ENCODE assay signal across 16 cellular contexts in genomic region chrX:10172867-10173266, GRCh38. TPM values are rescaled to one million over a fixed set of nuclear protein-coding genes. Genes with fewer than 3 reads are reported as not detected.
DNase-seq lines count a peak whose midpoint lies in the region; ATAC-seq and TF ChIP-seq lines count a peak whose summit lies in the region.
"Had no signal": no experiment of that assay in that cellular context is flagged by ENCODE, and none has a peak within 500 bp of the region (broad histone marks: within the 10 kb centered on the region; RNA-seq: fewer than 3 reads in every experiment).

No MANE protein-coding gene starts in this region.

- no TSS peak for BruUV-seq in Caco-2 (replicated peaks; lab: Mats Ljungman, UMichigan)

- H3K27ac Mint-ChIP-seq in nephron progenitor cell (peak overlapping the region; percentile 99), Caco-2 (ENCODE audit: unreplicated experiment) (no peak overlapping the region)
- H3K27ac Mint-ChIP-seq: activated T-cell treated with anti-CD3 and anti-CD28 coated beads, Interleukin-2, amount 50 U/mL, for 72 hours had no signal

- peaks cover 28% of the 10 kb centered on the region for H3K4me1 ChIP-seq in ACC112 (ENCODE audit: control insufficient read depth, insufficient read depth, low read length, unreplicated experiment)
- peaks cover 12% of the 10 kb centered on the region for H3K4me1 ChIP-seq in SJCRH30
- peaks cover 10% of the 10 kb centered on the region for H3K4me1 ChIP-seq in fibroblast of lung (ENCODE audit: control insufficient read depth, extremely low read depth, insufficient read depth, low read length)
- H3K4me1 ChIP-seq in Caco-2 = peaks cover 15% of the 10 kb centered on the region
- H3K4me1 ChIP-seq: neural progenitor cell had no signal

- H3K9me3 ChIP-seq in SJCRH30 (replicated peaks) (no peaks in the 10 kb centered on the region), fibroblast of lung (ENCODE audit: control insufficient read depth, insufficient read depth, low read depth, low read length) (no peaks in the 10 kb centered on the region), Caco-2 (no peaks in the 10 kb centered on the region)
- H3K9me3 ChIP-seq: adrenal gland, tibial nerve had no signal

- CTCF ChIA-PET in Caco-2 (lab: Charles Lee) = no interaction called here

- H3K9me3 Mint-ChIP-seq in nephron progenitor cell (peaks cover 57% of the 10 kb centered on the region), Caco-2 (ENCODE audit: unreplicated experiment) (no peaks in the 10 kb centered on the region)
- H3K9me3 Mint-ChIP-seq: activated T-cell treated with anti-CD3 and anti-CD28 coated beads, Interleukin-2, amount 50 U/mL, for 72 hours had no signal

- ATAC-seq in HG03565 (IDR thresholded peaks at IDR 0.05; ENCODE audit: unreplicated experiment) = no peak
- ATAC-seq in GM21825 (IDR thresholded peaks at IDR 0.05; ENCODE audit: unreplicated experiment) = no peak
- ATAC-seq: activated T-cell treated with anti-CD3 and anti-CD28 coated beads, Interleukin-2, amount 50 U/mL, for 72 hours had no signal

- peak overlapping the region; percentile 53 for H2AFZ ChIP-seq in ACC112 (ENCODE audit: low read length, unreplicated experiment)
- H2AFZ ChIP-seq in fibroblast of lung (ENCODE audit: low read length) = no peak overlapping the region
- H2AFZ ChIP-seq: neural progenitor cell had no signal

- H3K4me3 Mint-ChIP-seq in nephron progenitor cell (no peak overlapping the region), Caco-2 (ENCODE audit: unreplicated experiment) (no peak overlapping the region)
- H3K4me3 Mint-ChIP-seq: activated T-cell treated with anti-CD3 and anti-CD28 coated beads, Interleukin-2, amount 50 U/mL, for 72 hours had no signal

- no peak overlapping the region; the same call in 1 of the 2 replicates for H3K27ac ChIP-seq in ACC112 (ENCODE audit: low read depth, low read length)
- peak overlapping the region; percentile 40; the same call in 1 of the 2 replicates for H3K27ac ChIP-seq in SJCRH30
- no peak overlapping the region for H3K27ac ChIP-seq in fibroblast of lung (ENCODE audit: insufficient read depth, low read length)
- H3K27ac ChIP-seq: adrenal gland had no signal

- H3K79me2 ChIP-seq in ACC112 (ENCODE audit: control insufficient read depth, insufficient read depth, low read length, unreplicated experiment) (no peaks in the 10 kb centered on the region), fibroblast of lung (ENCODE audit: control insufficient read depth, insufficient read depth, low read length) (no peaks in the 10 kb centered on the region)

- H3K27me3 ChIP-seq in ACC112 (ENCODE audit: insufficient read depth, low read length) (no peaks in the 10 kb centered on the region), SJCRH30 (no peaks in the 10 kb centered on the region), fibroblast of lung (ENCODE audit: control insufficient read depth, insufficient read depth, low read length) (no peaks in the 10 kb centered on the region), Caco-2 (replicated peaks; ENCODE audit: control insufficient read depth, insufficient read depth, low read length) (no peaks in the 10 kb centered on the region)
- H3K27me3 ChIP-seq: neural progenitor cell, tibial nerve had no signal

- peak overlapping the region; percentile 45 for H3K4me2 ChIP-seq in fibroblast of lung (ENCODE audit: extremely low read depth, insufficient read depth, low read length)
- H3K4me2 ChIP-seq: neural progenitor cell had no signal

- TF ChIP-seq CTCF in fibroblast of lung (conservative IDR thresholded peaks at IDR 0.05 in 1 of 2, IDR thresholded peaks at IDR 0.05 in 1 of 2; ENCODE audit: low read depth in 1 of 2, low read length in 2 of 2) (no peak), nephron progenitor cell (IDR thresholded peaks at IDR 0.05) (no peak), Caco-2 (IDR thresholded peaks at IDR 0.05; ENCODE audit: insufficient read depth in 1 of 2, low read depth in 1 of 2, low read length in 1 of 2, severe bottlenecking in 1 of 2, unreplicated experiment in 1 of 2) (no peak)

- H3K36me3 Mint-ChIP-seq in nephron progenitor cell (ENCODE audit: low read depth) (peaks cover 12% of the 10 kb centered on the region), Caco-2 (ENCODE audit: insufficient read depth, unreplicated experiment) (no peaks in the 10 kb centered on the region)

- H3K36me3 ChIP-seq in ACC112 (ENCODE audit: insufficient read depth, low read length) (no peaks in the 10 kb centered on the region), SJCRH30 (peaks cover 2% of the 10 kb centered on the region; the same call in 1 of the 2 replicates), fibroblast of lung (ENCODE audit: control insufficient read depth, insufficient read depth, low read length) (no peaks in the 10 kb centered on the region), Caco-2 (ENCODE audit: control insufficient read depth, insufficient read depth, low read length) (no peaks in the 10 kb centered on the region)
- H3K36me3 ChIP-seq: adrenal gland, neural progenitor cell, tibial nerve had no signal

- peaks cover 4% of the 10 kb centered on the region for H3K27me3 Mint-ChIP-seq in nephron progenitor cell (ENCODE audit: low read depth, poor library complexity)
- no peaks in the 10 kb centered on the region for H3K27me3 Mint-ChIP-seq in Caco-2 (ENCODE audit: insufficient read depth, unreplicated experiment)

- H3K4me3 ChIP-seq in ACC112 (ENCODE audit: low read depth, low read length) (peak overlapping the region; percentile 41; the same call in 1 of the 2 replicates), SJCRH30 (no peak overlapping the region), fibroblast of lung (replicated peaks in 1 of 4; ENCODE audit: control extremely low read depth in 1 of 4, insufficient read depth in 1 of 4, low read depth in 3 of 4, low read length in 4 of 4) (no peak overlapping the region), Caco-2 (ENCODE audit: low read depth, low read length) (no peak overlapping the region)
- H3K4me3 ChIP-seq: neural progenitor cell had no signal

- POLR2A ChIA-PET in Caco-2 (lab: Charles Lee) = no interaction called here

- H3K9ac ChIP-seq in fibroblast of lung (ENCODE audit: insufficient read depth, low read length) = no peak overlapping the region
- H3K9ac ChIP-seq: neural progenitor cell had no signal

- no peak for DNase-seq in SJCRH30
- DNase-seq in fibroblast of lung (ENCODE audit: low read depth in 2 of 2) = peak in 1 of 2 donors; percentile 15
- peak; percentile 16 for DNase-seq in nephron progenitor cell
- DNase-seq in Caco-2 = no peak
- no peak for DNase-seq in cerebellum (ENCODE audit: low spot score)
- DNase-seq: activated CD4-positive, alpha-beta T cell treated with anti-CD3 and anti-CD28 coated beads, Interleukin-2, amount 50 U/mL, for 1 hour; activated T-cell treated with anti-CD3 and anti-CD28 coated beads, Interleukin-2, amount 50 U/mL, for 72 hours; NCI-H1930; stimulated activated CD4-positive, alpha-beta T cell treated with anti-CD3 and anti-CD28 coated beads, Interleukin-12 subunit alpha, Interleukin-12 subunit beta, amount 100 ng/mL, for 4 hours; T-helper 9 cell had no signal

- intact Hi-C loops in Caco-2 (cut with micrococcal nuclease; ENCODE audit: unreplicated experiment) = no loop called here

- no peaks in the 10 kb centered on the region for H4K20me1 ChIP-seq in fibroblast of lung (ENCODE audit: control insufficient read depth, extremely low read depth, insufficient read depth, low read length)

- H3K4me1 Mint-ChIP-seq in nephron progenitor cell (peaks cover 51% of the 10 kb centered on the region), Caco-2 (ENCODE audit: low read depth, unreplicated experiment) (peaks cover 23% of the 10 kb centered on the region)

RNA-seq across cellular contexts. Expression of gene CLCN4, which starts 16.1 kb away (rescaled TPM):
- total RNA-seq in SJCRH30 (2014; rRNA removed; shearing (Covaris generic)) = 16.5 and 17.2 TPM in 2 replicates
- 2.1 and 4.0 TPM in 2 replicates for total RNA-seq in fibroblast of lung
- polyA plus RNA-seq in fibroblast of lung = 0.70 and 2.2 TPM in 2 replicates
- polyA plus RNA-seq in fibroblast of lung (2012) = 0.62 and 1.6 TPM in 2 replicates
- polyA minus RNA-seq in fibroblast of lung (ENCODE audit: low replicate concordance) = 2.0 and 5.9 TPM in 2 replicates
- 10.0 and 11.1 TPM in 2 replicates for total RNA-seq in Caco-2 (2022)
- total RNA-seq in cerebellum = 44.0 TPM
